9 cellular contexts compared by ENCODE assay signal in the genomic region with DNA sequence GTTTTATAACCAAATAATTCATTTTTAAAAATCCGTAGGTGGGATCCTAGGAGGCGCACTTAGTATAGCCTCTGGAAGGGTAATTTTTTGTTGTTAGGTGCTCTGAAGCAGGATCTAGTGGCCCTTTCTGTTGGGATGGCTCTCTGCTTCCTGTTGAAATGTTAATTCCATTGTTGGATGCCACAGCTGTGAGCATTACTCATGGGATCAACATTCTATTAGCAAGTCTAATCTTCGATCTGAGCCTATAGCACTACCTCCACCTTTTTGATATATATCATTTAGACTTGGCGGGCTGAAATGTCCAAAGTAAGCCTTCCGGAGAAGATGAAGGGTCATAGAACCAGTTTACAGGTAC. TPM values are rescaled to one million over a fixed set of nuclear protein-coding genes. Genes with fewer than 3 reads are reported as not detected.
DNase-seq lines count a peak whose midpoint lies in the region; ATAC-seq and TF ChIP-seq lines count a peak whose summit lies in the region.
"Had no signal": no experiment of that assay in that cellular context is flagged by ENCODE, and none has a peak within 500 bp of the region (broad histone marks: within the 10 kb centered on the region; RNA-seq: fewer than 3 reads in every experiment).

No MANE protein-coding gene starts in this region.

- WGBS in transverse colon (ENCODE audit: low coverage in 1 of 2), 2 donors: 27 to 38% methylated on average over 5 of the region's 5 CpGs
- WGBS in gastroesophageal sphincter (ENCODE audit: low coverage in 1 of 2), 2 donors: 33 to 34% methylated on average over 4 to 5 of the region's 5 CpGs

- H3K27ac Mint-ChIP-seq in activated naive CD4-positive, alpha-beta T cell treated with anti-CD3 and anti-CD28 coated beads, Interleukin-2, amount 50 U/mL, for 24 hours: no peak overlapping the region
- H3K27ac Mint-ChIP-seq in activated naive CD4-positive, alpha-beta T cell treated with anti-CD3 and anti-CD28 coated beads, Interleukin-2, amount 50 U/mL, for 72 hours: no peak overlapping the region
- no peak overlapping the region for H3K27ac Mint-ChIP-seq in activated naive CD8-positive, alpha-beta T cell treated with anti-CD3 and anti-CD28 coated beads, Interleukin-2, amount 50 U/mL, for 24 hours
- H3K27ac Mint-ChIP-seq in immature natural killer cell: no peak overlapping the region

- DNase-seq in activated naive CD4-positive, alpha-beta T cell treated with anti-CD3 and anti-CD28 coated beads, Interleukin-2, amount 50 U/mL, for 72 hours (ENCODE audit: low spot score in 2 of 2): no peak
- DNase-seq in activated naive CD8-positive, alpha-beta T cell treated with anti-CD3 and anti-CD28 coated beads, Interleukin-2, amount 50 U/mL, for 24 hours: no peak
- DNase-seq in immature natural killer cell (no peak), transverse colon (no peak), NCI-H1930 (lab: John Stamatoyannopoulos, UW) (no peak)
- DNase-seq: amniotic stem cell had no signal

- H3K4me1 Mint-ChIP-seq in activated naive CD4-positive, alpha-beta T cell treated with anti-CD3 and anti-CD28 coated beads, Interleukin-2, amount 50 U/mL, for 24 hours: peaks cover 23% of the 10 kb centered on the region
- H3K4me1 Mint-ChIP-seq in activated naive CD8-positive, alpha-beta T cell treated with anti-CD3 and anti-CD28 coated beads, Interleukin-2, amount 50 U/mL, for 24 hours: peaks cover 18% of the 10 kb centered on the region
- H3K4me1 Mint-ChIP-seq in immature natural killer cell: peaks cover 15 to 17% of the 10 kb centered on the region in 2 donors

- H3K4me3 ChIP-seq in transverse colon (peak overlapping the region in 3 of 4 donors; percentile 75 to 92 (median 82)), gastroesophageal sphincter (no peak overlapping the region)

- TF ChIP-seq CTCF in transverse colon (IDR thresholded peaks at IDR 0.05): no peak
- no peak for TF ChIP-seq CTCF in gastroesophageal sphincter (IDR thresholded peaks at IDR 0.05)

- peaks cover 12% of the 10 kb centered on the region for H3K27me3 Mint-ChIP-seq in activated naive CD4-positive, alpha-beta T cell treated with anti-CD3 and anti-CD28 coated beads, Interleukin-2, amount 50 U/mL, for 24 hours
- H3K27me3 Mint-ChIP-seq in activated naive CD8-positive, alpha-beta T cell treated with anti-CD3 and anti-CD28 coated beads, Interleukin-2, amount 50 U/mL, for 24 hours: peaks cover 43% of the 10 kb centered on the region
- H3K27me3 Mint-ChIP-seq in immature natural killer cell (ENCODE audit: low read depth in 3 of 3): peaks cover 14 to 28% (median 23%) of the 10 kb centered on the region in 3 donors

- no peaks in the 10 kb centered on the region for H3K36me3 Mint-ChIP-seq in activated naive CD4-positive, alpha-beta T cell treated with anti-CD3 and anti-CD28 coated beads, Interleukin-2, amount 50 U/mL, for 24 hours
- H3K36me3 Mint-ChIP-seq in activated naive CD4-positive, alpha-beta T cell treated with anti-CD3 and anti-CD28 coated beads, Interleukin-2, amount 50 U/mL, for 72 hours: no peaks in the 10 kb centered on the region
- H3K36me3 Mint-ChIP-seq in activated naive CD8-positive, alpha-beta T cell treated with anti-CD3 and anti-CD28 coated beads, Interleukin-2, amount 50 U/mL, for 24 hours (ENCODE audit: low read depth): no peaks in the 10 kb centered on the region
- peaks cover 0 to 4% (median 0%) of the 10 kb centered on the region in 3 donors for H3K36me3 Mint-ChIP-seq in immature natural killer cell

- TF ChIP-seq EP300 in transverse colon (IDR thresholded peaks at IDR 0.05; ENCODE audit: low read depth): no peak
- TF ChIP-seq EP300 in gastroesophageal sphincter (IDR thresholded peaks at IDR 0.05): no peak

- H3K4me3 Mint-ChIP-seq in activated naive CD4-positive, alpha-beta T cell treated with anti-CD3 and anti-CD28 coated beads, Interleukin-2, amount 50 U/mL, for 24 hours: peak overlapping the region; percentile 91
- H3K4me3 Mint-ChIP-seq in activated naive CD8-positive, alpha-beta T cell treated with anti-CD3 and anti-CD28 coated beads, Interleukin-2, amount 50 U/mL, for 24 hours: peak overlapping the region; percentile 80
- H3K4me3 Mint-ChIP-seq in immature natural killer cell: peak overlapping the region; percentile 74 to 80 (median 77)

- intact Hi-C loops in transverse colon (cut with DNase I; ENCODE audit: low total_unique reads): no loop called here

- TF ChIP-seq POLR2A in transverse colon (IDR thresholded peaks at IDR 0.05): no peak
- no peak for TF ChIP-seq POLR2A in gastroesophageal sphincter (IDR thresholded peaks at IDR 0.05)

- H3K36me3 ChIP-seq in transverse colon (peaks cover 0 to 3% (median 0%) of the 10 kb centered on the region in 4 donors), gastroesophageal sphincter (no peaks in the 10 kb centered on the region)

- in situ Hi-C loops in transverse colon (cut with MboI; ENCODE audit: low pct_ligation_motif_present in 1 of 4, low pct_unique_long_range_greater_than_20kb in 1 of 4, low sequenced_read_pairs in 3 of 4): no loop called here

- no peaks in the 10 kb centered on the region for H3K9me3 ChIP-seq in transverse colon
- no peaks in the 10 kb centered on the region for H3K9me3 ChIP-seq in gastroesophageal sphincter

- H3K9me3 Mint-ChIP-seq in activated naive CD4-positive, alpha-beta T cell treated with anti-CD3 and anti-CD28 coated beads, Interleukin-2, amount 50 U/mL, for 24 hours: no peaks in the 10 kb centered on the region
- no peaks in the 10 kb centered on the region for H3K9me3 Mint-ChIP-seq in activated naive CD4-positive, alpha-beta T cell treated with anti-CD3 and anti-CD28 coated beads, Interleukin-2, amount 50 U/mL, for 72 hours
- H3K9me3 Mint-ChIP-seq in activated naive CD8-positive, alpha-beta T cell treated with anti-CD3 and anti-CD28 coated beads, Interleukin-2, amount 50 U/mL, for 24 hours: no peaks in the 10 kb centered on the region
- peaks cover 0 to 14% (median 4%) of the 10 kb centered on the region in 6 donors for H3K9me3 Mint-ChIP-seq in immature natural killer cell

- ATAC-seq in activated naive CD4-positive, alpha-beta T cell treated with anti-CD3 and anti-CD28 coated beads, Interleukin-2, amount 50 U/mL, for 72 hours: no peak
- no peak for ATAC-seq in activated naive CD8-positive, alpha-beta T cell treated with anti-CD3 and anti-CD28 coated beads, Interleukin-2, amount 50 U/mL, for 24 hours
- ATAC-seq in HG03439 (IDR thresholded peaks at IDR 0.05; ENCODE audit: unreplicated experiment): no peak
- no peak for ATAC-seq in gastroesophageal sphincter

- H3K27ac ChIP-seq in transverse colon (peak overlapping the region; percentile 87 to 97 (median 90)), gastroesophageal sphincter (no peak overlapping the region)

- H3K27me3 ChIP-seq in transverse colon: peaks cover 30% of the 10 kb centered on the region
- H3K27me3 ChIP-seq in gastroesophageal sphincter: peaks cover 35% of the 10 kb centered on the region

- H3K4me1 ChIP-seq in transverse colon (peaks cover 0 to 28% (median 17%) of the 10 kb centered on the region in 4 donors), gastroesophageal sphincter (peaks cover 0 to 27% (median 14%) of the 10 kb centered on the region in 3 donors)

RNA-seq across cellular contexts. Expression of a gene that starts 1.3 kb away (rescaled TPM):
- total RNA-seq in activated naive CD4-positive, alpha-beta T cell treated with anti-CD3 and anti-CD28 coated beads, Interleukin-2, amount 50 U/mL, for 72 hours: under 1 TPM; 0.14 to 0.54 TPM
- polyA plus RNA-seq in immature natural killer cell: not detected
- total RNA-seq in transverse colon (100 to 1,000 TPM in 1 of 4 donors, 10 to 100 TPM in 2, 1 to 10 TPM in 1; 4.6 to 136 (median 87.7) TPM), gastroesophageal sphincter (10 to 100 TPM in 1 of 4 donors, 1 to 10 TPM in 2, under 1 TPM in 1; 0.54 to 10.6 (median 4.4) TPM)

Comparison
In these comparisons a context has a peak if more than half of its experiments do, and no peak if none do; other contexts are left out.
1. H3K27ac ChIP-seq: peak in transverse colon (4 of 4); none in gastroesophageal sphincter (0 of 4).
2. H3K4me3 ChIP-seq: peak in transverse colon (3 of 4); none in gastroesophageal sphincter (0 of 2).
3. Peak in every context shown above with its lines, with median percentiles within 50 percentile points of each other: H3K4me3 Mint-ChIP-seq.